3 cellular contexts compared by ENCODE assay signal in the genomic region with DNA sequence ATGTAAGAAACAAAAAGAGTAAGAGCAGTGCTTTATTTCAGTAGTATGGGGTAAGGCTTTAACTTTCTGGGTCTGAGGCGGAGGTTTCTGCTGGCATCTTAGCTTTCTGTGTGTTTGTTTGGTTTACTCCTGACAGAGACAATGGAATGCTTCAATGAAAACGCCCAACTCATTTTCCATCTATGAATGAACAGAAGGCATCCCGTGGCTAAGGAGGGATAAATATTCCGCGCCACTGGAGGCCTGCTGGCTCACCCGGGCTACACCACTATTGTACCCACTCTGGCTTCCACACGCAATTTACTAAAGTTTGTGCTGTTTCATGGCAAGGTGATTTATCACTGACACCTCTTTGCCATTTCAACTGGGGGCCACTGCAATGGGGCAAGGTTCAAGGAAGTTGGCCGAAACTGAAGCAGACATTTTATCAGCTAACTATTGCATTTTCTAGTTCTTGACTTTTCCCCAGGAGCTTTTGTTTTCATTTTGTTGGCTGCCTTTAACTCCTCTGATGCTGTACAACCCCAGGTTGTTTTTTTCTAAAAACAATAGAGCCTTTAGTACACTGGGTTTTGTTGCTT.
TF ChIP-seq lines count a peak whose summit lies in the region.

No MANE protein-coding gene starts in this region.

TF ChIP-seq in H1, 55 proteins besides CTCF, POLR2A, EP300 and RAD21 (continues in another document):
- TF ChIP-seq SIRT6 (IDR thresholded peaks at IDR 0.05; ENCODE audit: low read length) = no peak
- no peak for TF ChIP-seq RBBP5 (IDR thresholded peaks at IDR 0.05; ENCODE audit: borderline replicate concordance, low read depth, low read length)
- no peak for TF ChIP-seq SP2 (IDR thresholded peaks at IDR 0.05; ENCODE audit: low read length)

TF ChIP-seq in liver, 16 proteins besides CTCF, POLR2A, EP300 and RAD21:
- TF ChIP-seq YY1 (IDR thresholded peaks at IDR 0.05) (peak; percentile 60), RXRA (IDR thresholded peaks at IDR 0.05) (no peak), HNF4A (conservative IDR thresholded peaks at IDR 0.05) (peak in 1 of 2 donors; percentile 36)

TF ChIP-seq in SK-N-SH, 30 proteins besides CTCF, POLR2A, EP300 and RAD21:
- TF ChIP-seq GABPA (IDR thresholded peaks at IDR 0.05; ENCODE audit: low read depth) (no peak), SMC3 (IDR thresholded peaks at IDR 0.05; ENCODE audit: low read depth, low read length) (no peak), YY1 (IDR thresholded peaks at IDR 0.05; ENCODE audit: low read depth) (no peak)
